2 cellular contexts compared by ENCODE assay signal in genomic region chr14:101563352-101563653, GRCh38.
TF ChIP-seq lines count a peak whose summit lies in the region.

No MANE protein-coding gene starts in this region.

TF ChIP-seq in WTC11, 78 proteins besides CTCF, POLR2A, EP300 and RAD21 (continued from another document):
- TF ChIP-seq ZSCAN18 (CRISPR knock-in tag; IDR thresholded peaks at IDR 0.05) (no peak), TEAD1 (CRISPR knock-in tag; IDR thresholded peaks at IDR 0.05) (no peak), SMAD3 (CRISPR knock-in tag; IDR thresholded peaks at IDR 0.05; ENCODE audit: borderline replicate concordance) (no peak), ZNF138 (CRISPR knock-in tag; conservative IDR thresholded peaks at IDR 0.05) (no peak), ZNF425 (CRISPR knock-in tag; conservative IDR thresholded peaks at IDR 0.05) (no peak), ZNF396 (CRISPR knock-in tag; IDR thresholded peaks at IDR 0.05; ENCODE audit: borderline replicate concordance) (no peak), HMGXB4 (CRISPR knock-in tag; IDR thresholded peaks at IDR 0.05) (no peak), SMAD4 (CRISPR knock-in tag; IDR thresholded peaks at IDR 0.05) (no peak)
- TF ChIP-seq, protein P1, sequence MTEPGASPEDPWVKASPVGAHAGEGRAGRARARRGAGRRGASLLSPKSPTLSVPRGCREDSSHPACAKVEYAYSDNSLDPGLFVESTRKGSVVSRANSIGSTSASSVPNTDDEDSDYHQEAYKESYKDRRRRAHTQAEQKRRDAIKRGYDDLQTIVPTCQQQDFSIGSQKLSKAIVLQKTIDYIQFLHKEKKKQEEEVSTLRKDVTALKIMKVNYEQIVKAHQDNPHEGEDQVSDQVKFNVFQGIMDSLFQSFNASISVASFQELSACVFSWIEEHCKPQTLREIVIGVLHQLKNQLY (CRISPR knock-in tag; IDR thresholded peaks at IDR 0.05): no peak
- TF ChIP-seq, protein P2, sequence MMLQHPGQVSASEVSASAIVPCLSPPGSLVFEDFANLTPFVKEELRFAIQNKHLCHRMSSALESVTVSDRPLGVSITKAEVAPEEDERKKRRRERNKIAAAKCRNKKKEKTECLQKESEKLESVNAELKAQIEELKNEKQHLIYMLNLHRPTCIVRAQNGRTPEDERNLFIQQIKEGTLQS (CRISPR knock-in tag; conservative IDR thresholded peaks at IDR 0.05): no peak

TF ChIP-seq in SK-N-SH treated with all-trans-retinoic acid at 6 μM for 48 hours, 23 proteins besides CTCF, POLR2A, EP300 and RAD21 (continued from another document):
- TF ChIP-seq TSHZ2 (CRISPR knock-in tag; IDR thresholded peaks at IDR 0.05) (no peak), CSRNP3 (CRISPR knock-in tag; IDR thresholded peaks at IDR 0.05) (no peak), CSDC2 (CRISPR knock-in tag; IDR thresholded peaks at IDR 0.05) (no peak), ESRRG (CRISPR knock-in tag; IDR thresholded peaks at IDR 0.05) (no peak), RARB (CRISPR knock-in tag; IDR thresholded peaks at IDR 0.05) (no peak), PATZ1 (CRISPR knock-in tag; IDR thresholded peaks at IDR 0.05; ENCODE audit: borderline replicate concordance) (no peak), CREB5 (CRISPR knock-in tag; IDR thresholded peaks at IDR 0.05; ENCODE audit: low read depth) (no peak), ISL1 (CRISPR knock-in tag; IDR thresholded peaks at IDR 0.05) (no peak), SNAI2 (CRISPR knock-in tag; IDR thresholded peaks at IDR 0.05) (no peak), POU6F1 (CRISPR knock-in tag; IDR thresholded peaks at IDR 0.05; ENCODE audit: borderline replicate concordance, low read depth) (no peak), ZFP30 (CRISPR knock-in tag; IDR thresholded peaks at IDR 0.05) (no peak)
